8 cellular contexts compared by ENCODE assay signal in genomic region chr1:239308701-239309333, GRCh38.
DNase-seq lines count a peak whose midpoint lies in the region; ATAC-seq and TF ChIP-seq lines count a peak whose summit lies in the region.

No MANE protein-coding gene starts in this region.

- no peak overlapping the region for H2BK120ac ChIP-seq in mesenchymal stem cell (ENCODE audit: low read depth, low read length)

- no peak overlapping the region for H3K4me3 ChIP-seq in mesenchymal stem cell (ENCODE audit: insufficient read depth in 1 of 2, low read depth in 1 of 2, low read length in 2 of 2)

- H3K9me3 Mint-ChIP-seq in glutamatergic neuron (ENCODE audit: unreplicated experiment) = no peaks in the 10 kb centered on the region

- peaks cover 2% of the 10 kb centered on the region for H3K4me1 Mint-ChIP-seq in glutamatergic neuron (ENCODE audit: low read depth, unreplicated experiment)

- no peaks in the 10 kb centered on the region for H3K79me1 ChIP-seq in mesenchymal stem cell (replicated peaks; ENCODE audit: low read length, poor library complexity, severe bottlenecking)

- no peak overlapping the region for H3K4me2 ChIP-seq in mesenchymal stem cell (ENCODE audit: low read length, poor library complexity, severe bottlenecking)

- no peak overlapping the region for H3K9ac ChIP-seq in mesenchymal stem cell (ENCODE audit: low read length)

- no peak overlapping the region for H3K27ac Mint-ChIP-seq in glutamatergic neuron (ENCODE audit: unreplicated experiment)

- H2AK5ac ChIP-seq in mesenchymal stem cell (ENCODE audit: low read length, severe bottlenecking) = no peak overlapping the region

- no peak overlapping the region for H3K4ac ChIP-seq in mesenchymal stem cell (ENCODE audit: low read depth in 1 of 2, low read length in 2 of 2)

- no peak overlapping the region for H3K4me3 Mint-ChIP-seq in glutamatergic neuron (ENCODE audit: unreplicated experiment)

- H3K4me1 ChIP-seq in mesenchymal stem cell (ENCODE audit: control insufficient read depth, insufficient read depth, low read depth, low read length) = no peaks in the 10 kb centered on the region

- WGBS in mesenchymal stem cell = 26% methylated on average over 6 of the region's 6 CpGs

- peak; percentile 34 for DNase-seq in SW480 (ENCODE audit: low spot score)
- peak; percentile 68 for DNase-seq in glutamatergic neuron
- peak; percentile 50 for DNase-seq in stimulated activated CD8-positive, alpha-beta memory T cell treated with anti-CD3 and anti-CD28 coated beads, Interleukin-4, amount 100 ng/mL, for 48 hours
- no peak for DNase-seq in posterior vena cava (ENCODE audit: low spot score)
- DNase-seq in mesenchymal stem cell = no peak
- no peak for DNase-seq in AG08396 (ENCODE audit: low spot score)

- no peak overlapping the region for H3K14ac ChIP-seq in mesenchymal stem cell (ENCODE audit: low read length in 2 of 2)

- no peak overlapping the region for H3K27ac ChIP-seq in mesenchymal stem cell (ENCODE audit: low read length, poor library complexity, severe bottlenecking)

- H4K8ac ChIP-seq in mesenchymal stem cell (ENCODE audit: low read length) = no peak overlapping the region

- no peak overlapping the region for H4K91ac ChIP-seq in mesenchymal stem cell (ENCODE audit: low read length)

- no peak overlapping the region for H2BK5ac ChIP-seq in mesenchymal stem cell (ENCODE audit: low read depth, low read length, poor library complexity, severe bottlenecking)

- no peak overlapping the region for H3K23ac ChIP-seq in mesenchymal stem cell (ENCODE audit: low read length in 2 of 2)

- ATAC-seq in HG03342 (IDR thresholded peaks at IDR 0.05; ENCODE audit: unreplicated experiment) = peak; percentile 80

- no peaks in the 10 kb centered on the region for H3K27me3 ChIP-seq in mesenchymal stem cell (ENCODE audit: control insufficient read depth in 1 of 2, insufficient read depth in 1 of 2, low read length in 2 of 2)

- no peaks in the 10 kb centered on the region for H3K36me3 ChIP-seq in mesenchymal stem cell (ENCODE audit: control insufficient read depth in 1 of 2, insufficient read depth in 2 of 2, low read depth in 1 of 2, low read length in 2 of 2)

- no peaks in the 10 kb centered on the region for H3K36me3 Mint-ChIP-seq in glutamatergic neuron (ENCODE audit: unreplicated experiment)

- intact Hi-C loops in posterior vena cava (cut with DNase I) = no loop called here

- no peaks in the 10 kb centered on the region for H3K27me3 Mint-ChIP-seq in glutamatergic neuron (ENCODE audit: unreplicated experiment)

- no peak overlapping the region for H2BK12ac ChIP-seq in mesenchymal stem cell (ENCODE audit: low read length in 2 of 2)

- peaks cover 3% of the 10 kb centered on the region for H3K9me3 ChIP-seq in mesenchymal stem cell (ENCODE audit: control insufficient read depth, low read length)

- no peak overlapping the region for H2BK15ac ChIP-seq in mesenchymal stem cell (ENCODE audit: low read depth, poor library complexity, severe bottlenecking)

- H2AFZ ChIP-seq in mesenchymal stem cell (ENCODE audit: low read depth, low read length) = no peak overlapping the region

- TF ChIP-seq CTCF in GM12873 (IDR thresholded peaks at IDR 0.05; ENCODE audit: insufficient read depth, low read depth, low read length, missing control alignments) (peak; percentile 64), glutamatergic neuron (IDR thresholded peaks at IDR 0.05; ENCODE audit: partially characterized antibody, unreplicated experiment) (peak; percentile 63)

- H3K18ac ChIP-seq in mesenchymal stem cell (ENCODE audit: low read depth in 1 of 2, low read length in 2 of 2) = no peak overlapping the region

Comparison
In these comparisons a context has a peak if more than half of its experiments do, and no peak if none do; other contexts are left out.
1. DNase-seq: peak in SW480 (single experiment), glutamatergic neuron (single experiment) and stimulated activated CD8-positive, alpha-beta memory T cell treated with anti-CD3 and anti-CD28 coated beads, Interleukin-4, amount 100 ng/mL, for 48 hours (single experiment); none in posterior vena cava (single experiment), mesenchymal stem cell (single experiment) and AG08396 (single experiment).